13 cellular contexts compared by ENCODE assay signal in the genomic region with DNA sequence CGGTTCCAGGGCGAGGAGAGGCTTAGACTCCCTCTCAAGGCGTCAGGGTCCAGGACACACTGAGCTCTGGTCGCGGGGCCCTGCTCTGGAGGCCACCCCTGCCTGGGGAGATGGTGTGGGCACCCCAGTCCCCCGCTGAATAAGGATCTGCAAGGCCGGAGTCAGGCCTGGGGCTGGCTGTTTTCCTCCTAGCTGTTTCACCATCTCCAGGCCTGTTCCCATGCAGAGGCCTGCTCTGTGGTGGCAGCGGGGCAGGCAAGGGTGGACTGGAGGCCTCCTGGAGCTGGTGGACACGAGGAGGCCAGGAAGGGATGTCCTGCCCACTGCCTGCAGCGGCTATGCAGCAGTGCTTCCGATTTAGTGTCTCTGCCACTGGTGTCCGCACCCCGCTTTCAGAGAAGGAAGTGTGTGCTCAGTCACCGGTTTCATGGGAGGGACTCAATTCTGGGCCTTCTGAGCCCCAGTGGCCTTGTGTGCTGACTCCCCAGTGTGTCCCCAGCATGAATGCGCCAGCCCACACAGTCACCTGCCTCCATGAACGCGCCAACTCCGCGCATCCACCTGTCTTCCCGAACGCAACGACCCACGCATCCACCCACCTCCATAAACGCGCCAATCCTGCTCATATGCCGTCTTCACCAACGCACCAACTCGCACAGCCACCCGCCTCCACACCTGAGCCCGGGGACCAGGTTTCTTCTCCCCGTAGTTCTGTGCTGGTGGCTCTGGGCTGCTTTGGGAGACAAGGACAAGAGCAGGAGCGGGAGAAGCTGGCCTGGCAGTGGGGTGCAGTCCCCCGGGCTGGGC. TPM values are rescaled to one million over a fixed set of nuclear protein-coding genes. Genes with fewer than 3 reads are reported as not detected.
DNase-seq lines count a peak whose midpoint lies in the region; ATAC-seq and TF ChIP-seq lines count a peak whose summit lies in the region.
"Had no signal": no experiment of that assay in that cellular context is flagged by ENCODE, and none has a peak within 500 bp of the region (broad histone marks: within the 10 kb centered on the region; RNA-seq: fewer than 3 reads in every experiment).

No MANE protein-coding gene starts in this region.

- H3K9me3 ChIP-seq in right atrium auricular region = no peaks in the 10 kb centered on the region
- no peaks in the 10 kb centered on the region for H3K9me3 ChIP-seq in adipocyte (ENCODE audit: control insufficient read depth, low read length)
- H3K9me3 ChIP-seq in naive thymus-derived CD4-positive, alpha-beta T cell (ENCODE audit: control insufficient read depth in 2 of 3, low read length in 3 of 3) = no peaks in the 10 kb centered on the region
- no peaks in the 10 kb centered on the region for H3K9me3 ChIP-seq in vagina
- H3K9me3 ChIP-seq in colonic mucosa = no peaks in the 10 kb centered on the region

- peaks cover 38 to 65% (median 61%) of the 10 kb centered on the region in 7 donors for H3K4me1 Mint-ChIP-seq in naive thymus-derived CD4-positive, alpha-beta T cell

- no peak for DNase-seq in right atrium auricular region (ENCODE audit: low spot score)
- DNase-seq in Right ventricle myocardium superior = no peak
- DNase-seq in adipocyte (ENCODE audit: low read depth) = no peak
- DNase-seq in naive thymus-derived CD4-positive, alpha-beta T cell = no peak
- DNase-seq in vagina (ENCODE audit: extremely low spot score in 2 of 2) = no peak
- DNase-seq in colonic mucosa = no peak
- no peak for DNase-seq in activated T-cell treated with anti-CD3 and anti-CD28 coated beads for 4 hours
- DNase-seq: DMS 273 treated with DMSO at 0.1 percent for 48 hours; islet precursor cell; NCI-H2081 treated with DMSO at 0.1 percent for 48 hours; stimulated activated CD4-positive, alpha-beta T cell treated with anti-CD3 and anti-CD28 coated beads, Interleukin-4, amount 100 ng/mL, for 1 hour had no signal

- H3K4me3 ChIP-seq in right atrium auricular region (no peak overlapping the region), adipocyte (ENCODE audit: low read length) (no peak overlapping the region), vagina (no peak overlapping the region), colonic mucosa (no peak overlapping the region)
- H3K4me3 ChIP-seq in naive thymus-derived CD4-positive, alpha-beta T cell (ENCODE audit: low read length) = no peak overlapping the region

- H3K4me3 Mint-ChIP-seq in naive thymus-derived CD4-positive, alpha-beta T cell = peak overlapping the region; percentile 36 to 87 (median 75)

- CTCF ChIA-PET in naive thymus-derived CD4-positive, alpha-beta T cell (lab: Charles Lee) = interaction anchor here (0.6 to 1.6 kb wide), 2 partner anchors 24 to 36 kb away, joined by 3 to 8 read pairs; no protein-coding TSS in a partner anchor

- TF ChIP-seq POLR2A in vagina (IDR thresholded peaks at IDR 0.05) = no peak

- ATAC-seq in Right ventricle myocardium superior (ENCODE audit: poor library complexity) (no peak), HG03039 (IDR thresholded peaks at IDR 0.05; ENCODE audit: unreplicated experiment) (no peak)
- no peak for ATAC-seq in naive thymus-derived CD4-positive, alpha-beta T cell

- no peaks in the 10 kb centered on the region for H3K27me3 Mint-ChIP-seq in naive thymus-derived CD4-positive, alpha-beta T cell

- H3K27ac ChIP-seq in right atrium auricular region = peak overlapping the region; percentile 95 to 98
- H3K27ac ChIP-seq in naive thymus-derived CD4-positive, alpha-beta T cell (ENCODE audit: low read depth, low read length) = peak overlapping the region; percentile 80
- H3K27ac ChIP-seq in vagina = peak overlapping the region; percentile 97
- no peak overlapping the region for H3K27ac ChIP-seq in colonic mucosa

- H3K27me3 ChIP-seq in right atrium auricular region (no peaks in the 10 kb centered on the region), adipocyte (replicated peaks; ENCODE audit: control insufficient read depth, insufficient read depth, low read length) (no peaks in the 10 kb centered on the region), vagina (no peaks in the 10 kb centered on the region), colonic mucosa (no peaks in the 10 kb centered on the region)
- H3K27me3 ChIP-seq in naive thymus-derived CD4-positive, alpha-beta T cell (ENCODE audit: control insufficient read depth in 2 of 2, insufficient read depth in 2 of 2, low read length in 2 of 2) = no peaks in the 10 kb centered on the region

- peaks cover 0 to 1% (median 0%) of the 10 kb centered on the region in 11 donors for H3K9me3 Mint-ChIP-seq in naive thymus-derived CD4-positive, alpha-beta T cell

- POLR2A ChIA-PET in naive thymus-derived CD4-positive, alpha-beta T cell (lab: Charles Lee) = interaction anchor here (0.6 to 5.4 kb wide), 6 partner anchors 14 to 148 kb away, joined by 3 to 32 read pairs (median 6); a partner anchor contains a TSS

- H3K9ac ChIP-seq in adipocyte (ENCODE audit: low read length) (peak overlapping the region; percentile 72), colonic mucosa (ENCODE audit: low read depth in 2 of 2, low read length in 2 of 2) (no peak overlapping the region)

- H3K36me3 ChIP-seq in right atrium auricular region (peaks cover 6% of the 10 kb centered on the region), adipocyte (ENCODE audit: control insufficient read depth, insufficient read depth, low read length, severe bottlenecking) (peaks cover 5% of the 10 kb centered on the region), vagina (peaks cover 0 to 4% of the 10 kb centered on the region in 2 donors), colonic mucosa (no peaks in the 10 kb centered on the region)
- H3K36me3 ChIP-seq in naive thymus-derived CD4-positive, alpha-beta T cell (ENCODE audit: control insufficient read depth in 2 of 3, insufficient read depth in 3 of 3, low read length in 3 of 3) = peaks cover 0 to 16% (median 0%) of the 10 kb centered on the region in 3 experiments

- intact Hi-C loops in Right ventricle myocardium superior (cut with DNase I) = no loop called here
- intact Hi-C loops in naive thymus-derived CD4-positive, alpha-beta T cell (cut with micrococcal nuclease) = loop anchor here (2.0 to 5.0 kb wide), 3 partner anchors 35 to 108 kb away; no protein-coding TSS in a partner anchor
- intact Hi-C loops in vagina (cut with DNase I) = loop anchor here (2.0 to 10.0 kb wide), 2 partner anchors 35 to 1685 kb away; no protein-coding TSS in a partner anchor
- intact Hi-C loops in colonic mucosa (cut with DNase I) = loop anchor here (2.0 kb wide), 1 partner anchor 13 kb away; no protein-coding TSS in a partner anchor

- peaks cover 0 to 8% (median 3%) of the 10 kb centered on the region in 5 donors for H3K36me3 Mint-ChIP-seq in naive thymus-derived CD4-positive, alpha-beta T cell

- peaks cover 0 to 25% of the 10 kb centered on the region in 2 donors for H3K4me1 ChIP-seq in right atrium auricular region
- H3K4me1 ChIP-seq in adipocyte (ENCODE audit: control insufficient read depth, insufficient read depth, low read length) = peaks cover 11% of the 10 kb centered on the region
- peaks cover 31 to 33% of the 10 kb centered on the region in 2 donors for H3K4me1 ChIP-seq in naive thymus-derived CD4-positive, alpha-beta T cell (ENCODE audit: control insufficient read depth in 2 of 2, insufficient read depth in 2 of 2, low read length in 2 of 2)
- peaks cover 40% of the 10 kb centered on the region for H3K4me1 ChIP-seq in vagina
- peaks cover 9% of the 10 kb centered on the region for H3K4me1 ChIP-seq in colonic mucosa

- TF ChIP-seq CTCF in right atrium auricular region (IDR thresholded peaks at IDR 0.05) (no peak), vagina (IDR thresholded peaks at IDR 0.05) (no peak), colonic mucosa (IDR thresholded peaks at IDR 0.05) (no peak)

- H3K27ac Mint-ChIP-seq in naive thymus-derived CD4-positive, alpha-beta T cell = peak overlapping the region in 6 of 9 donors; percentile 43 to 88 (median 78)

RNA-seq across cellular contexts. Expression of a gene that starts 14.5 kb away (rescaled TPM):
- 10 to 100 TPM; 13.4 to 18.6 TPM for total RNA-seq in right atrium auricular region
- total RNA-seq in Right ventricle myocardium superior = 26.3 TPM
- total RNA-seq in naive thymus-derived CD4-positive, alpha-beta T cell = 10 to 100 TPM; 10.1 to 26.5 (median 15.9) TPM
- polyA plus RNA-seq in naive thymus-derived CD4-positive, alpha-beta T cell = 10 to 100 TPM; 13.5 to 16.9 TPM
- 36.1 TPM for total RNA-seq in vagina
- total RNA-seq in colonic mucosa = 1 to 10 TPM; 2.9 to 9.0 TPM

RNA-seq across cellular contexts. Expression of a gene that starts 46.9 kb away (rescaled TPM):
- not detected for total RNA-seq in right atrium auricular region
- total RNA-seq in Right ventricle myocardium superior = not detected
- total RNA-seq in naive thymus-derived CD4-positive, alpha-beta T cell = not detected
- polyA plus RNA-seq in naive thymus-derived CD4-positive, alpha-beta T cell = not detected
- total RNA-seq in vagina = 2.0 TPM
- total RNA-seq in colonic mucosa = 1 to 10 TPM; 2.7 to 4.5 TPM
- total RNA-seq: dermis microvascular lymphatic vessel endothelial cell had no signal

RNA-seq across cellular contexts. Expression of a gene that starts 54.5 kb away (rescaled TPM):
- 1 to 10 TPM; 2.8 to 5.5 TPM for total RNA-seq in right atrium auricular region
- total RNA-seq in Right ventricle myocardium superior = 8.0 TPM
- 10 to 100 TPM; 18.3 to 48.2 (median 46.1) TPM for total RNA-seq in naive thymus-derived CD4-positive, alpha-beta T cell
- 10 to 100 TPM; 26.7 to 28.1 TPM for polyA plus RNA-seq in naive thymus-derived CD4-positive, alpha-beta T cell
- total RNA-seq in vagina = 10.8 TPM
- total RNA-seq in colonic mucosa = 10 to 100 TPM; 11.6 to 16.5 TPM

RNA-seq across cellular contexts. Expression of a gene that starts 58.1 kb away (rescaled TPM):
- total RNA-seq in right atrium auricular region (1 to 10 TPM; 4.6 to 6.9 TPM), Right ventricle myocardium superior (2.5 TPM), vagina (8.3 TPM), colonic mucosa (1 to 10 TPM; 5.7 to 8.2 TPM)
- 1 to 10 TPM in 1 of 5 experiments, under 1 TPM in 1, not detected in 3; 0.13 to 1.3 TPM for total RNA-seq in naive thymus-derived CD4-positive, alpha-beta T cell
- under 1 TPM; 0.21 to 0.47 TPM for polyA plus RNA-seq in naive thymus-derived CD4-positive, alpha-beta T cell
